In genomic region chr2:86790828-86791561, GRCh38 we compare ENCODE assay signal across 8 cellular contexts. TPM values are rescaled to one million over a fixed set of nuclear protein-coding genes. Genes with fewer than 3 reads are reported as not detected.
DNase-seq lines count a peak whose midpoint lies in the region; ATAC-seq and TF ChIP-seq lines count a peak whose summit lies in the region.

Gene CD8A, minus strand, starts transcription at chr2:86790913. Its CDS starts 88 bp downstream, at chr2:86790825.

- CTCF ChIA-PET in mammary epithelial cell (lab: Charles Lee; ENCODE audit: low non-redundant PET) = no interaction called here

- H3K9me3 ChIP-seq in mammary epithelial cell (replicated peaks; ENCODE audit: insufficient read depth, low read length) = peaks cover 2% of the 10 kb centered on the region
- peaks cover 3% of the 10 kb centered on the region for H3K9me3 ChIP-seq in aorta (ENCODE audit: control insufficient read depth, low read length)

- peaks cover 17 to 27% (median 22%) of the 10 kb centered on the region in 3 donors for H3K4me1 Mint-ChIP-seq in naive B cell

- ATAC-seq in naive B cell (ENCODE audit: low read depth in 2 of 2) (peak; percentile 47 to 65), GM21529 (IDR thresholded peaks at IDR 0.05; ENCODE audit: unreplicated experiment) (no peak), aorta (ENCODE audit: low FRiP score) (no peak)

- H3K36me3 Mint-ChIP-seq in naive B cell = peaks cover 16 to 17% of the 10 kb centered on the region in 2 donors

- DNase-seq in CD1c-positive myeloid dendritic cell (ENCODE audit: extremely low spot score) = peak; percentile 47
- DNase-seq in M059J (ENCODE audit: low read depth) = peak; percentile 32
- no peak for DNase-seq in mammary epithelial cell
- DNase-seq in naive B cell = peak; percentile 21
- DNase-seq in NCI-H1048 (lab: John Stamatoyannopoulos, UW) = no peak
- no peak for DNase-seq in amniotic stem cell (lab: John Stamatoyannopoulos, UW)
- DNase-seq in aorta = no peak

- no peaks in the 10 kb centered on the region for H3K79me2 ChIP-seq in mammary epithelial cell (ENCODE audit: insufficient read depth, low read length)

- peaks cover 59 to 75% (median 70%) of the 10 kb centered on the region in 3 donors for H3K27me3 Mint-ChIP-seq in naive B cell

- WGBS in mammary epithelial cell (ENCODE audit: low coverage, missing lambda C conversion rate) = 11% methylated on average over 12 of the region's 42 CpGs
- WGBS in aorta, 2 donors = 25 to 27% methylated on average over 42 of the region's 42 CpGs

- in situ Hi-C loops in mammary epithelial cell (cut with MboI; ENCODE audit: low sequenced_read_pairs in 2 of 2) = no loop called here

- intact Hi-C loops in mammary epithelial cell (cut with micrococcal nuclease) = no loop called here
- intact Hi-C loops in aorta (cut with DNase I) = no loop called here

- peak within 1 kb of the TSS in 4 of 6 donors; percentile 20 to 92 (median 65) for H3K27ac Mint-ChIP-seq in naive B cell

- peak within 1 kb of the TSS; percentile 51 for H2AFZ ChIP-seq in mammary epithelial cell (ENCODE audit: low read depth, low read length)

- H3K36me3 ChIP-seq in mammary epithelial cell (ENCODE audit: insufficient read depth, low read length) (no peaks in the 10 kb centered on the region), aorta (ENCODE audit: control insufficient read depth in 1 of 2, insufficient read depth in 2 of 2, low read length in 1 of 2) (no peaks in the 10 kb centered on the region)

- peak within 1 kb of the TSS; percentile 81 to 93 (median 90) for H3K4me3 Mint-ChIP-seq in naive B cell

- dilution Hi-C loops in mammary epithelial cell (cut with HindIII; ENCODE audit: low sequenced_read_pairs) = no loop called here

- no peak within 1 kb of the TSS for H3K9ac ChIP-seq in mammary epithelial cell (ENCODE audit: insufficient read depth, low read length)

- H3K27me3 ChIP-seq in mammary epithelial cell (ENCODE audit: insufficient read depth, low read length) (peaks cover 38% of the 10 kb centered on the region), aorta (ENCODE audit: control insufficient read depth in 1 of 2, insufficient read depth in 2 of 2, low read length in 1 of 2) (no peaks in the 10 kb centered on the region)

- no peak within 1 kb of the TSS for H3K4me3 ChIP-seq in mammary epithelial cell (replicated peaks in 1 of 3; ENCODE audit: insufficient read depth in 1 of 3, low read depth in 2 of 3, low read length in 3 of 3)
- no peak within 1 kb of the TSS for H3K4me3 ChIP-seq in aorta (ENCODE audit: low read length in 2 of 2)

- H3K27ac ChIP-seq in mammary epithelial cell (ENCODE audit: insufficient read depth, low read depth, low read length) (no peak within 1 kb of the TSS), aorta (ENCODE audit: low read depth in 1 of 2, low read length in 2 of 2) (no peak within 1 kb of the TSS)

- no peaks in the 10 kb centered on the region for H4K20me1 ChIP-seq in mammary epithelial cell (ENCODE audit: insufficient read depth, low read length)

- H3K4me2 ChIP-seq in mammary epithelial cell (ENCODE audit: insufficient read depth, low read depth, low read length) = peak within 1 kb of the TSS; percentile 56

- BruUV-seq in mammary epithelial cell (replicated peaks; lab: Mats Ljungman, UMichigan) = no TSS peak

- H3K9me3 Mint-ChIP-seq in naive B cell = peaks cover 9 to 18% (median 12%) of the 10 kb centered on the region in 7 donors

- no peak for TF ChIP-seq CTCF in mammary epithelial cell (conservative IDR thresholded peaks at IDR 0.05 in 1 of 2, IDR thresholded peaks at IDR 0.05 in 1 of 2; ENCODE audit: extremely low read depth in 1 of 2, insufficient read depth in 1 of 2, low read depth in 1 of 2, low read length in 2 of 2)

- H3K4me1 ChIP-seq in mammary epithelial cell (ENCODE audit: insufficient read depth, low read length) = peaks cover 20% of the 10 kb centered on the region
- peaks cover 0 to 2% of the 10 kb centered on the region in 2 donors for H3K4me1 ChIP-seq in aorta (ENCODE audit: control insufficient read depth in 1 of 2, insufficient read depth in 2 of 2, low read length in 2 of 2)

RNA-seq across cellular contexts. Expression of gene CD8A, which starts in this region (rescaled TPM):
- total RNA-seq in M059J (2014; rRNA removed; shearing (Covaris generic)) = not detected in 2 replicates
- total RNA-seq in mammary epithelial cell (under 1 TPM; 0.17 to 0.56 TPM), aorta (1 to 10 TPM; 2.9 to 3.9 TPM)
- polyA plus RNA-seq in mammary epithelial cell (0.15 TPM), naive B cell (ENCODE audit: low read depth in 6 of 6) (1 to 10 TPM in 2 of 6 donors, under 1 TPM in 2, not detected in 2; 0.59 to 1.9 (median 1.0) TPM), aorta (1 to 10 TPM; 1.5 to 3.4 TPM)
- polyA minus RNA-seq in mammary epithelial cell = not detected

Comparison
In these comparisons a context has a peak if more than half of its experiments do, and no peak if none do; other contexts are left out.
1. Peak in DNase-seq in M059J; RNA of the gene not detected or under 1 TPM.
2. DNase-seq: peak in CD1c-positive myeloid dendritic cell (single experiment) and naive B cell (single experiment); none in mammary epithelial cell (single experiment), NCI-H1048 (single experiment), amniotic stem cell (single experiment) and aorta (0 of 2).
3. ATAC-seq: peak in naive B cell (2 of 2); none in GM21529 (single experiment) and aorta (single experiment).